13 cellular contexts compared by ENCODE assay signal in the genomic region with DNA sequence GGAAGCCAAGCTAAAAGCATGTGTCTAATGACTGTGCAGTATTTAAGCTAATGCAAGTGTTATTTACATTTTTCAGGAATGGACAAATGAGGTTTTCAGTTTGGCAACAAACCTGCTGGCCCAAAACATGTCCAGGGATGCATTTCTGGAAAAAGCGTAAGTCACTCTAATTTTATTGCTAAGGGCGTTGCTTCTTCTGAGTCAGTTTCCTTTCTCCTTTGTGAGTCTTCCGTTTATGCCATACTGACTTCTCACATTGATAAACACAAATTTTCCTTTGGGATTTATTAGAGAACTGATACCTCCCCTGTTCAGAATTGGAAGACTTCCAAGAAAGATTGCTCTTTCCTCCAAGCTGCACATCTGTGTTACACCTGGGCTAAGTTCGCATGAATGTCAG.
DNase-seq lines count a peak whose midpoint lies in the region; ATAC-seq and TF ChIP-seq lines count a peak whose summit lies in the region.
"Had no signal": no experiment of that assay in that cellular context is flagged by ENCODE, and none has a peak within 500 bp of the region (broad histone marks: within the 10 kb centered on the region; RNA-seq: fewer than 3 reads in every experiment).

No MANE protein-coding gene starts in this region.

- H3K9ac ChIP-seq in adipocyte (ENCODE audit: low read length): peak overlapping the region; percentile 24

- intact Hi-C loops in left ventricle myocardium superior (cut with micrococcal nuclease) (no loop called here), Right ventricle myocardium superior (cut with DNase I) (no loop called here), uterus (cut with DNase I; ENCODE audit: low total_unique reads) (no loop called here)

- no peak for TF ChIP-seq POLR2A in uterus (IDR thresholded peaks at IDR 0.05)

- DNase-seq in left ventricle myocardium superior (no peak), Right ventricle myocardium superior (no peak), adipocyte (ENCODE audit: low read depth) (no peak), glomerular endothelial cell (ENCODE audit: extremely low read depth, low read depth, low spot score) (peak; percentile 84), uterus (no peak), NCI-H1436 (lab: John Stamatoyannopoulos, UW) (no peak)
- DNase-seq: activated CD8-positive, alpha-beta memory T cell treated with anti-CD3 and anti-CD28 coated beads for 24 hours; NCI-H187; OCI-M1; stimulated activated CD4-positive, alpha-beta T cell treated with anti-CD3 and anti-CD28 coated beads, Interleukin-15, amount 100 ng/mL, for 24 hours had no signal

- no peak for TF ChIP-seq CTCF in uterus (IDR thresholded peaks at IDR 0.05)

- H3K4me3 ChIP-seq in adipocyte (ENCODE audit: low read length) (peak overlapping the region; percentile 56), uterus (no peak overlapping the region)
- H3K4me3 ChIP-seq: K562 had no signal

- H3K27me3 ChIP-seq in adipocyte (replicated peaks; ENCODE audit: control insufficient read depth, insufficient read depth, low read length): no peaks in the 10 kb centered on the region
- no peaks in the 10 kb centered on the region for H3K27me3 ChIP-seq in uterus

- H3K4me1 ChIP-seq in adipocyte (ENCODE audit: control insufficient read depth, insufficient read depth, low read length) (peaks cover 29% of the 10 kb centered on the region), uterus (peaks cover 0 to 5% of the 10 kb centered on the region in 2 donors)

- H3K36me3 ChIP-seq in adipocyte (ENCODE audit: control insufficient read depth, insufficient read depth, low read length, severe bottlenecking): no peaks in the 10 kb centered on the region
- H3K36me3 ChIP-seq in uterus: no peaks in the 10 kb centered on the region

- peak overlapping the region; percentile 7 to 57 for H3K27ac ChIP-seq in uterus

- ATAC-seq in left ventricle myocardium superior: peak; percentile 21
- no peak for ATAC-seq in Right ventricle myocardium superior (ENCODE audit: poor library complexity)
- ATAC-seq in GM21723 (IDR thresholded peaks at IDR 0.05; ENCODE audit: unreplicated experiment): no peak
- no peak for ATAC-seq in HG03135 (IDR thresholded peaks at IDR 0.05; ENCODE audit: unreplicated experiment)
- ATAC-seq: K562 had no signal

- H3K9me3 ChIP-seq in adipocyte (ENCODE audit: control insufficient read depth, low read length): no peaks in the 10 kb centered on the region
- no peaks in the 10 kb centered on the region for H3K9me3 ChIP-seq in uterus
